15 cellular contexts compared by ENCODE assay signal in the genomic region with DNA sequence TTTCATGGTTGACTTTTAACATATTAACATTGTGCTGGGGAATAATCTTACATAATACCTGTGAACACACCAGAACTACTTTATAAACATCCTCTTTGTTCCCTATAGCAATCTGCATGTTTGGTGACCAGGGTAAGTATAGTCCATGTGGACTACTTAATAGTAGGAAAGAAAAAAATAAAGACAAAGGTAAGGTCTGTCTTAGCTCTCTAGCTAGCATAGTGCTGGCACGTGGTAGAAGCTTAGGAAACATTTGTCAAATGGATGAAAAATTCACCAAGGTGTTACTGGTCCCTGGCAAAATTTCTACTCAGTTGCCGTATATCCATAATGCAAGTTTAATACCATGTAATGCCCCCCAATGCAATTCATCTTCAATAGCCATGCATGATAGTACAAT.
"Had no signal": no experiment of that assay in that cellular context is flagged by ENCODE, and none has a peak within 500 bp of the region (broad histone marks: within the 10 kb centered on the region; RNA-seq: fewer than 3 reads in every experiment).

No MANE protein-coding gene starts in this region.

- H3K4me1 ChIP-seq: gastroesophageal sphincter, right atrium auricular region had no signal

- H3K4me2 ChIP-seq: hepatocyte had no signal

- H3K27ac ChIP-seq: hepatocyte had no signal

- H3K79me2 ChIP-seq: hepatocyte had no signal

- H3K9me3 Mint-ChIP-seq: activated naive CD8-positive, alpha-beta T cell treated with anti-CD3 and anti-CD28 coated beads for 36 hours; stimulated activated naive B cell treated with anti-CD40 and anti-IgM and Interleukin-4, amounts not matched to agents 10 μg/mL and 1 μg/mL and 100 μg/mL, for 72 hours had no signal

- H3K27ac Mint-ChIP-seq: activated naive CD8-positive, alpha-beta T cell treated with anti-CD3 and anti-CD28 coated beads for 36 hours; stimulated activated naive B cell treated with anti-CD40 and anti-IgM and Interleukin-4, amounts not matched to agents 10 μg/mL and 1 μg/mL and 100 μg/mL, for 72 hours had no signal

- DNase-seq: activated CD4-positive, alpha-beta T cell treated with anti-CD3 and anti-CD28 coated beads, Interleukin-2, amount 50 U/mL, for 1 hour; activated CD4-positive, CD25-positive, alpha-beta regulatory T cell; activated effector memory CD4-positive, alpha-beta T cell treated with anti-CD3 and anti-CD28 coated beads, Interleukin-2, amount 50 U/mL, for 16 hours; activated naive CD8-positive, alpha-beta T cell treated with anti-CD3 and anti-CD28 coated beads for 36 hours; activated T-cell treated with anti-CD3 and anti-CD28 coated beads, Interleukin-2, amount 50 U/mL, for 1 hour; effector CD8-positive, alpha-beta T cell; small intestine; stimulated activated naive B cell treated with anti-CD40 and anti-IgM and Interleukin-4, amounts not matched to agents 10 μg/mL and 1 μg/mL and 100 μg/mL, for 72 hours; T-helper 2 cell had no signal

- H3K27me3 ChIP-seq: gastroesophageal sphincter, hepatocyte, right atrium auricular region, transverse colon had no signal

- H3K9me3 ChIP-seq: gastroesophageal sphincter, right atrium auricular region, transverse colon had no signal

- H3K27me3 Mint-ChIP-seq: activated naive CD8-positive, alpha-beta T cell treated with anti-CD3 and anti-CD28 coated beads for 36 hours had no signal

- H3K36me3 Mint-ChIP-seq: activated naive CD8-positive, alpha-beta T cell treated with anti-CD3 and anti-CD28 coated beads for 36 hours; mesothelial cell of epicardium; stimulated activated naive B cell treated with anti-CD40 and anti-IgM and Interleukin-4, amounts not matched to agents 10 μg/mL and 1 μg/mL and 100 μg/mL, for 72 hours had no signal

- H3K4me3 Mint-ChIP-seq: activated naive CD8-positive, alpha-beta T cell treated with anti-CD3 and anti-CD28 coated beads for 36 hours; mesothelial cell of epicardium; stimulated activated naive B cell treated with anti-CD40 and anti-IgM and Interleukin-4, amounts not matched to agents 10 μg/mL and 1 μg/mL and 100 μg/mL, for 72 hours had no signal

- H2AFZ ChIP-seq: hepatocyte had no signal

- H3K4me3 ChIP-seq: coronary artery, gastroesophageal sphincter, hepatocyte, right atrium auricular region, transverse colon had no signal

- H3K36me3 ChIP-seq: gastroesophageal sphincter, right atrium auricular region, transverse colon had no signal
